ENCODE assay signal across 18 cellular contexts in genomic region chr11:104214517-104214916, GRCh38. TPM values are rescaled to one million over a fixed set of nuclear protein-coding genes. Genes with fewer than 3 reads are reported as not detected.
A peak's percentile ranks its signal among the peaks of the same experiment; 100 is the strongest.
DNase-seq lines count a peak whose midpoint lies in the region; TF ChIP-seq lines count a peak whose summit lies in the region.
"Had no signal": no experiment of that assay in that cellular context is flagged by ENCODE, and none has a peak within 500 bp of the region (broad histone marks: within the 10 kb centered on the region; RNA-seq: fewer than 3 reads in every experiment).

No MANE protein-coding gene starts in this region.

- H3K9me2 ChIP-seq in OCI-LY1 (ENCODE audit: low read depth, low read length), result no peaks in the 10 kb centered on the region

- H3K9me3 ChIP-seq in BLaER1 (no peaks in the 10 kb centered on the region; the same call in 1 of the 2 replicates), OCI-LY1 (ENCODE audit: low read length) (no peaks in the 10 kb centered on the region)

- no peaks in the 10 kb centered on the region for H3K36me3 ChIP-seq in BLaER1
- H3K36me3 ChIP-seq in OCI-LY1 (ENCODE audit: insufficient read depth, low read length), result no peaks in the 10 kb centered on the region; the same call in 1 of the 2 replicates

- H3K9ac ChIP-seq in BLaER1 (no peak overlapping the region), OCI-LY1 (ENCODE audit: low read length) (no peak overlapping the region)

- H3K4me2 ChIP-seq in BLaER1, result peak overlapping the region; percentile 39; the same call in 1 of the 2 replicates
- no peak overlapping the region for H3K4me2 ChIP-seq in OCI-LY1 (ENCODE audit: low read length)
- H3K4me2 ChIP-seq: A549 had no signal

- H3K4me3 ChIP-seq in BLaER1 (no peak overlapping the region), OCI-LY1 (ENCODE audit: low read depth, low read length, poor library complexity, severe bottlenecking) (no peak overlapping the region)
- H3K4me3 ChIP-seq: A549, GM12878 had no signal

- H3K79me2 ChIP-seq in OCI-LY1 (ENCODE audit: insufficient read depth, low read length), result no peaks in the 10 kb centered on the region

- peak; percentile 62 for DNase-seq in mesenteric fat pad (ENCODE audit: low spot score)
- DNase-seq in NCI-H2196 treated with DMSO at 0.1 percent for 48 hours (lab: John Stamatoyannopoulos, UW; ENCODE audit: unreplicated experiment), result no peak
- no peak for DNase-seq in retina
- DNase-seq: AML-193; C1 segment of cervical spinal cord; CD4-positive, alpha-beta memory T cell; CD4-positive, CD25-positive, alpha-beta regulatory T cell; CD8-positive, alpha-beta memory T cell; COR-L47; DMS79 treated with DMSO at 0.1 percent for 48 hours; EL; GDM1 had no signal

- H3K27me3 ChIP-seq in BLaER1, result no peaks in the 10 kb centered on the region
- no peaks in the 10 kb centered on the region for H3K27me3 ChIP-seq in OCI-LY1 (ENCODE audit: insufficient read depth, low read length)

- H4K20me1 ChIP-seq in BLaER1 (no peaks in the 10 kb centered on the region), OCI-LY1 (ENCODE audit: insufficient read depth, low read length) (no peaks in the 10 kb centered on the region)

- TF ChIP-seq CTCF in OCI-LY1 (IDR thresholded peaks at IDR 0.05; ENCODE audit: low read length), result no peak

- H3K27ac ChIP-seq in BLaER1 (no peak overlapping the region), OCI-LY1 (ENCODE audit: low read depth, low read length, poor library complexity, severe bottlenecking) (peak overlapping the region; percentile 11)
- H3K27ac ChIP-seq: 22Rv1, A549 had no signal

- H3F3A ChIP-seq in OCI-LY1 (ENCODE audit: insufficient read depth, low read length), result no peaks in the 10 kb centered on the region

- no peak overlapping the region for H2AFZ ChIP-seq in OCI-LY1 (ENCODE audit: low read length)

- peaks cover 5% of the 10 kb centered on the region; the same call in 1 of the 2 replicates for H3K4me1 ChIP-seq in BLaER1
- peaks cover 12% of the 10 kb centered on the region for H3K4me1 ChIP-seq in OCI-LY1 (ENCODE audit: insufficient read depth, low read length, severe bottlenecking)
- H3K4me1 ChIP-seq: A549 had no signal

RNA-seq across cellular contexts. Expression of gene PDGFD, which starts 50.6 kb away (rescaled TPM):
- 37.1 TPM for total RNA-seq in mesenteric fat pad
- total RNA-seq: CD4-positive, alpha-beta memory T cell; CD4-positive, CD25-positive, alpha-beta regulatory T cell; Daoy had no signal
